Comparison of ENCODE assay signal across 8 cellular contexts in the genomic region with DNA sequence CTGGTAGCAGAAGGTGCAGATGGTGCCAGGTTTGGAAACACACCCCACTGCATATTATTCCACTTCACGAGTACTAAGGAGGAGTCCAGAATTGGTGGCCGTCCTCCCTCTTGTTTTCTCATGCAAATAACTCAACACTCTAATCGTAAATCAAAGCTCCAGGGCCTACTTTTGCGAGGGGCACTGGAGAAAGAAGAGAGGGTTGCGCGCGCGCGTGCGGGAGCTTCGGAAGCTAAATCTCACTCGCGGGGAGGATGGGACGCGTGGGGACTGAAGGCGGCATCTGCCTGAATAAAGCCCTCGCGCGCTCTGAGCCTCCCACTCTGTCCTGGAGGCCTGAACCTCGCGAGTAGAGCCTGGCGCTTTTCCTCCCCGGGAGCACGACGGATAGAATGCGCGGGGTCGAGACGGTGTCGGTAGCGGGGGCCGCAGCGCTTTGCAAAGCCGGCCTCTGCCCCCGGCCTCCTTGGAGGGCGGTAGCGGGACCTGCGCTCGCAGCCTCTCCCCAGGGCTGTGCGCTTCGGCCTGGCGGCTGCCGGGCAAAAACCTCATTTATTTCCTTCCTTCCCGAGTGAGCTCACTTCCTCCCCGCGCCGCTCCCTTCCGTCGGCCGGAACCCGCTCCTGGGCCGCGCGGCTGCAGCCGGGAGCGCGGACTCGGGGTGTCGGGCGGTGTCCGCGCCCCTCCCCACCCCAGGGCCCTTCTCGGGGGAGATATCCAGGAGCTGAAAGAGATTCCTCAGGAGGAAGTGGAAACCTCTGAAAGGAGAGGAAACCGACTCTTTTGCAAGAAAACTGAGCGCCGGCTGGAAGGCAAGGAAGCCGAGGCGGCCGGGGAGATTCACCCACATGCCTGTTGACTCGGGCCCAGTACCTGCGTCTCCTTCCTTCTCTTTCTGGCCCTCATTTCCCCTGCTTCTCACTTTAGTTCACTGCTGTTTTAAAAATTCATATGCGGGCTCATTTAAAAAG. TPM values are rescaled to one million over a fixed set of nuclear protein-coding genes. Genes with fewer than 3 reads are reported as not detected.
DNase-seq lines count a peak whose midpoint lies in the region; TF ChIP-seq lines count a peak whose summit lies in the region.

No MANE protein-coding gene starts in this region.

- no peak overlapping the region for H2BK12ac ChIP-seq in trophoblast cell (ENCODE audit: low read length)

- peak overlapping the region; percentile 51 to 53 for H3K4me3 ChIP-seq in foreskin fibroblast (ENCODE audit: low read depth in 1 of 2, low read length in 2 of 2)
- H3K4me3 ChIP-seq in trophoblast cell (ENCODE audit: low read depth, low read length): peak overlapping the region; percentile 69

- peaks cover 9 to 12% of the 10 kb centered on the region in 2 experiments for H3K4me1 ChIP-seq in trophoblast cell (ENCODE audit: control insufficient read depth in 1 of 2, insufficient read depth in 2 of 2, low read length in 2 of 2)

- peak overlapping the region; percentile 35 for H3K18ac ChIP-seq in trophoblast cell (ENCODE audit: low read length)

- no peak overlapping the region for H4K12ac ChIP-seq in trophoblast cell (ENCODE audit: low read depth, low read length)

- no peak overlapping the region for H3K27ac ChIP-seq in trophoblast cell (ENCODE audit: low read depth, low read length)

- H3K9ac ChIP-seq in trophoblast cell (ENCODE audit: low read length): peak overlapping the region; percentile 62

- no peak overlapping the region for H2AK5ac ChIP-seq in trophoblast cell (ENCODE audit: low read length)

- H3K9me3 ChIP-seq in trophoblast cell (ENCODE audit: insufficient read depth, low read depth, low read length): peaks cover 3% of the 10 kb centered on the region

- no peak overlapping the region for H2BK5ac ChIP-seq in trophoblast cell (ENCODE audit: low read depth, low read length, poor library complexity)

- peak overlapping the region; percentile 10 for H2AFZ ChIP-seq in trophoblast cell (ENCODE audit: insufficient read depth, low read length, poor library complexity)

- H3K79me2 ChIP-seq in trophoblast cell (ENCODE audit: control insufficient read depth, insufficient read depth, low read length, poor library complexity): no peaks in the 10 kb centered on the region

- H3K79me1 ChIP-seq in trophoblast cell (ENCODE audit: low read length): peaks cover 3% of the 10 kb centered on the region

- H3K4ac ChIP-seq in trophoblast cell (ENCODE audit: low read depth, low read length): no peak overlapping the region

- TF ChIP-seq CTCF in foreskin fibroblast (IDR thresholded peaks at IDR 0.05; ENCODE audit: low read depth, low read length): no peak

- peak; percentile 55 for DNase-seq in stimulated activated CD4-positive, alpha-beta T cell treated with anti-CD3 and anti-CD28 coated beads, Interleukin-15, amount 100 ng/mL, for 24 hours
- no peak for DNase-seq in stimulated activated CD4-positive, alpha-beta T cell treated with anti-CD3 and anti-CD28 coated beads, Interleukin-4, amount 100 ng/mL, for 24 hours
- DNase-seq in SK-N-DZ (ENCODE audit: low spot score) (peak; percentile 57), foreskin fibroblast (peak; percentile 62 to 84), trophoblast cell (no peak), DMS153 (lab: John Stamatoyannopoulos, UW) (no peak), putamen (ENCODE audit: low spot score) (no peak), GDM1 (lab: John Stamatoyannopoulos, UW) (no peak)

- peak overlapping the region; percentile 3 for H4K91ac ChIP-seq in trophoblast cell (ENCODE audit: low read depth, low read length)

- peak overlapping the region; percentile 21 for H2BK120ac ChIP-seq in trophoblast cell (ENCODE audit: insufficient read depth, low read length, poor library complexity)

- no CpG with 5 or more reads among the region's 72 CpGs for WGBS in trophoblast cell (ENCODE audit: extremely low coverage, insufficient coverage, insufficient read length)

- no peak overlapping the region for H3K23ac ChIP-seq in trophoblast cell (ENCODE audit: low read length)

- H4K8ac ChIP-seq in trophoblast cell (ENCODE audit: low read depth, low read length): peak overlapping the region; percentile 84

- peaks cover 0 to 6% of the 10 kb centered on the region in 2 experiments for H3K36me3 ChIP-seq in trophoblast cell (ENCODE audit: control insufficient read depth in 1 of 2, insufficient read depth in 2 of 2, low read length in 2 of 2)

- peak overlapping the region; percentile 67 for H3K4me2 ChIP-seq in trophoblast cell (ENCODE audit: low read length)

- H3K14ac ChIP-seq in trophoblast cell (ENCODE audit: low read length): no peak overlapping the region

- H3K27me3 ChIP-seq in trophoblast cell (ENCODE audit: insufficient read depth, low read length): peaks cover 53% of the 10 kb centered on the region

RNA-seq across cellular contexts. Expression of gene HAND2, which starts 20.7 kb away (rescaled TPM):
- polyA plus RNA-seq in SK-N-DZ (2014; cell fraction: cytosol; rRNA removed): 257 and 444 TPM in 2 replicates
- polyA plus RNA-seq in SK-N-DZ (2014; cell fraction: nucleus; rRNA removed): 378 and 426 TPM in 2 replicates
- 12.4 and 13.9 TPM in 2 replicates for polyA plus RNA-seq in trophoblast cell (2013)

Comparison
In these comparisons a context has a peak if more than half of its experiments do, and no peak if none do; other contexts are left out.
1. DNase-seq: peak in stimulated activated CD4-positive, alpha-beta T cell treated with anti-CD3 and anti-CD28 coated beads, Interleukin-15, amount 100 ng/mL, for 24 hours (single experiment), SK-N-DZ (single experiment) and foreskin fibroblast (2 of 2); none in stimulated activated CD4-positive, alpha-beta T cell treated with anti-CD3 and anti-CD28 coated beads, Interleukin-4, amount 100 ng/mL, for 24 hours (single experiment), trophoblast cell (0 of 2), DMS153 (single experiment), putamen (single experiment) and GDM1 (single experiment).